21 cellular contexts compared by ENCODE assay signal in the genomic region with DNA sequence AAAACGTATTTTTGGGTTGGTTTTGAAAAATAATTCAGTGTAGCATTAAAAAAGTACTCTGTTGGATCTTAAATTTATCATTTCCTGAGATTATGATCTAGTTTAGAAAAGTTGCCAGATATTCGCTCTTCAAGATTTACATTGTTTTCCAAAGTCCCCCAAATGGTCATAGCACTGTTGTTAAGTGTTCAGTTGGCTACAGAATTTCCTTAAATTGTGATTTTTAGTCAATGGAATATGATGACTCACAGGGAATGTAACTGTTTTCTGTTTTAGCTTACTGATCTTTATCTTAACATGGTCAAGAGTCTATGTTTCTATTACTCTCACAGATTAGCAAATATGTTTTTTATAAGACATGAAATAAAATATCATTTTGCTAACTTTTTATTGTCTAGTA. TPM values are rescaled to one million over a fixed set of nuclear protein-coding genes. Genes with fewer than 3 reads are reported as not detected.
DNase-seq lines count a peak whose midpoint lies in the region; ATAC-seq and TF ChIP-seq lines count a peak whose summit lies in the region.
"Had no signal": no experiment of that assay in that cellular context is flagged by ENCODE, and none has a peak within 500 bp of the region (broad histone marks: within the 10 kb centered on the region; RNA-seq: fewer than 3 reads in every experiment).

No MANE protein-coding gene starts in this region.

- POLR2A ChIA-PET in HEK293T (lab: Yijun Ruan, JAX): no interaction called here

- 84 to 86% methylated on average over 2 of the region's 2 CpGs for WGBS in GM23248 (ENCODE audit: low coverage in 1 of 2, low lambda C conversion rate in 2 of 2, missing lambda C conversion rate in 2 of 2), 2 experiments

- no peaks in the 10 kb centered on the region for H3K79me2 ChIP-seq in GM23248 (ENCODE audit: insufficient read depth)

- H2AFZ ChIP-seq in GM23248: no peak overlapping the region

- H4K20me1 ChIP-seq in GM23248 (ENCODE audit: insufficient read depth): no peaks in the 10 kb centered on the region

- H3K27ac ChIP-seq in GM23248 (no peak overlapping the region), foreskin keratinocyte (no peak overlapping the region)
- H3K27ac ChIP-seq: HL-60 had no signal

- TF ChIP-seq CTCF in foreskin keratinocyte (conservative IDR thresholded peaks at IDR 0.05): no peak

- H3K4me2 ChIP-seq in GM23248 (ENCODE audit: unreplicated experiment): peak overlapping the region; percentile 36

- no peaks in the 10 kb centered on the region for H3K9me2 ChIP-seq in GM23248 (ENCODE audit: insufficient read depth)

- H3K4me1 ChIP-seq in GM23248 (ENCODE audit: insufficient read depth): peaks cover 17% of the 10 kb centered on the region
- no peaks in the 10 kb centered on the region for H3K4me1 ChIP-seq in foreskin keratinocyte

- ATAC-seq in GM21515 (IDR thresholded peaks at IDR 0.05; ENCODE audit: unreplicated experiment): no peak
- ATAC-seq in foreskin keratinocyte: no peak

- H3K4me3 ChIP-seq in GM23248: no peak overlapping the region

- no peak overlapping the region for H3K9ac ChIP-seq in GM23248

- H3K9me3 ChIP-seq in GM23248 (ENCODE audit: low read depth): no peaks in the 10 kb centered on the region

- H3K27me3 ChIP-seq in GM23248 (replicated peaks; ENCODE audit: insufficient read depth) (no peaks in the 10 kb centered on the region), foreskin keratinocyte (no peaks in the 10 kb centered on the region)

- CTCF ChIA-PET in HEK293T (lab: Yijun Ruan, JAX): no interaction called here

- no peaks in the 10 kb centered on the region for H3K36me3 ChIP-seq in GM23248 (ENCODE audit: low read depth)

- in situ Hi-C loops in GM23248 (cut with MboI): no loop called here

- no peaks in the 10 kb centered on the region; the same call in 1 of the 2 replicates for H3F3A ChIP-seq in GM23248 (ENCODE audit: insufficient read depth)

- DNase-seq in GM23248: peak; percentile 66
- DNase-seq in dedifferentiated amniotic fluid mesenchymal stem cell (ENCODE audit: extremely low spot score): peak; percentile 53
- peak; percentile 91 for DNase-seq in glomerular endothelial cell (ENCODE audit: extremely low read depth, low read depth, low spot score)
- DNase-seq in HEK293T (ENCODE audit: extremely low spot score): no peak
- DNase-seq in foreskin keratinocyte: no peak
- no peak for DNase-seq in SW480 (ENCODE audit: low spot score)
- DNase-seq: DMS79 treated with DMSO at 0.1 percent for 48 hours, H9, IMR-90, Karpas-422, NCI-H1436, NCI-H1930, NCI-H226, NCI-H524, NCI-H82, OCI-M1, SHP77 treated with DMSO at 0.1 percent for 48 hours had no signal

TF ChIP-seq in HEK293T, 16 proteins besides CTCF, POLR2A, EP300 and RAD21:
- TF ChIP-seq SUZ12 (IDR thresholded peaks at IDR 0.05) (no peak), FOXK2 (IDR thresholded peaks at IDR 0.05) (no peak), FOXM1 (IDR thresholded peaks at IDR 0.05; ENCODE audit: borderline replicate concordance) (no peak), ZNF384 (IDR thresholded peaks at IDR 0.05) (no peak), NFRKB (IDR thresholded peaks at IDR 0.05) (no peak), L3MBTL2 (conservative IDR thresholded peaks at IDR 0.05) (no peak), LEF1 (IDR thresholded peaks at IDR 0.05; ENCODE audit: borderline replicate concordance) (no peak), BHLHE40 (IDR thresholded peaks at IDR 0.05; ENCODE audit: borderline replicate concordance) (no peak), TARDBP (IDR thresholded peaks at IDR 0.05) (no peak), ELF4 (IDR thresholded peaks at IDR 0.05) (no peak), ARNT (IDR thresholded peaks at IDR 0.05) (no peak), CTBP1 (IDR thresholded peaks at IDR 0.05; ENCODE audit: borderline replicate concordance) (no peak), PKNOX1 (IDR thresholded peaks at IDR 0.05) (no peak), HDGF (IDR thresholded peaks at IDR 0.05; ENCODE audit: borderline replicate concordance) (no peak), SP1 (IDR thresholded peaks at IDR 0.05) (no peak), FOXA1 (IDR thresholded peaks at IDR 0.05) (no peak)

RNA-seq across cellular contexts. Expression of gene PLCL1, which starts 23.2 kb away (rescaled TPM):
- total RNA-seq in GM23248 (2014; rRNA removed; shearing (Covaris generic)): 2.3 TPM in 2 replicates
- 0.44 and 0.80 TPM in 2 replicates for polyA plus RNA-seq in GM23248 (2016; fragmentation: Nextera tagmentation; extraction: Ambion mirVana)
- total RNA-seq in glomerular endothelial cell: 5.0 and 5.3 TPM in 2 replicates
- total RNA-seq in foreskin keratinocyte: not detected in 2 replicates
- not detected in 2 replicates for polyA plus RNA-seq in foreskin keratinocyte

RNA-seq across cellular contexts. Expression of gene BOLL, which starts 42.5 kb away (rescaled TPM):
- not detected in 2 replicates for total RNA-seq in GM23248 (2014; rRNA removed; shearing (Covaris generic))
- polyA plus RNA-seq in GM23248 (2016; fragmentation: Nextera tagmentation; extraction: Ambion mirVana) (not detected in 2 replicates), foreskin keratinocyte (not detected in 2 replicates)
- total RNA-seq in glomerular endothelial cell (not detected in 2 replicates), foreskin keratinocyte (not detected in 2 replicates)
- total RNA-seq: H9, HT1080, IMR-90, MCF 10A had no signal
- polyA plus RNA-seq: IMR-90 had no signal

Comparison
In these comparisons a context has a peak if more than half of its experiments do, and no peak if none do; other contexts are left out.
1. DNase-seq: peak in GM23248 (single experiment), dedifferentiated amniotic fluid mesenchymal stem cell (single experiment) and glomerular endothelial cell (single experiment); none in HEK293T (single experiment), foreskin keratinocyte (0 of 2) and SW480 (single experiment).